Comparison of ENCODE assay signal across 9 cellular contexts in genomic region chr10:133274751-133275682, GRCh38. TPM values are rescaled to one million over a fixed set of nuclear protein-coding genes. Genes with fewer than 3 reads are reported as not detected.
DNase-seq lines count a peak whose midpoint lies in the region; ATAC-seq and TF ChIP-seq lines count a peak whose summit lies in the region.
"Had no signal": no experiment of that assay in that cellular context is flagged by ENCODE, and none has a peak within 500 bp of the region (broad histone marks: within the 10 kb centered on the region; RNA-seq: fewer than 3 reads in every experiment).

No MANE protein-coding gene starts in this region.

- peak overlapping the region; percentile 89 for H3K4me2 ChIP-seq in PC-9

- H3K9me3 ChIP-seq in PC-9 (ENCODE audit: insufficient read depth, low read depth), result no peaks in the 10 kb centered on the region

- no peak for TF ChIP-seq CTCF in PC-9 (conservative IDR thresholded peaks at IDR 0.05)

- intact Hi-C loops in PC-9 (cut with micrococcal nuclease; ENCODE audit: unreplicated experiment), result no loop called here

- H2AFZ ChIP-seq in PC-9, result no peak overlapping the region

- DNase-seq in PC-9 (peak; percentile 54 to 68), NCI-H748 treated with DMSO at 0.1 percent for 48 hours (lab: John Stamatoyannopoulos, UW) (no peak), Ammon's horn (ENCODE audit: low spot score) (no peak), GM03348 (ENCODE audit: low spot score) (no peak)
- DNase-seq in activated effector memory CD4-positive, alpha-beta T cell treated with anti-CD3 and anti-CD28 coated beads, Interleukin-2, amount 50 U/mL, for 16 hours, result peak; percentile 94

- H3K79me2 ChIP-seq in PC-9 (ENCODE audit: low read depth), result 0 out of 2 replicates have a peak, but pooled peaks cover 5% of the 10 kb centered on the region

- H3K4me3 ChIP-seq in PC-9, result peak overlapping the region; percentile 58
- H3K4me3 ChIP-seq in rectal smooth muscle tissue (ENCODE audit: low read length), result peak overlapping the region; percentile 59

- H3K36me3 ChIP-seq in PC-9 (ENCODE audit: low read depth) (no peaks in the 10 kb centered on the region), rectal smooth muscle tissue (ENCODE audit: control insufficient read depth, insufficient read depth, low read length) (peaks cover under 1% of the 10 kb centered on the region)

- BruUV-seq in PC-9 (replicated peaks; lab: Mats Ljungman, UMichigan), result no TSS peak

- H3K9me2 ChIP-seq in PC-9 (ENCODE audit: insufficient read depth), result no peaks in the 10 kb centered on the region

- peaks cover 38% of the 10 kb centered on the region for H3K4me1 ChIP-seq in PC-9 (replicated peaks; ENCODE audit: insufficient read depth)
- H3K4me1 ChIP-seq in rectal smooth muscle tissue (ENCODE audit: control insufficient read depth, insufficient read depth, low read length), result no peaks in the 10 kb centered on the region

- no peak overlapping the region for H3K9ac ChIP-seq in rectal smooth muscle tissue (ENCODE audit: low read length)

- H3K27ac ChIP-seq in PC-9 (peak overlapping the region; percentile 89), rectal smooth muscle tissue (ENCODE audit: low read depth, low read length) (no peak overlapping the region)

- no peaks in the 10 kb centered on the region for H4K20me1 ChIP-seq in PC-9 (ENCODE audit: insufficient read depth)

- CTCF ChIA-PET in PC-9 (lab: Charles Lee), result no interaction called here

- H3K27me3 ChIP-seq in PC-9 (ENCODE audit: insufficient read depth, low read depth) (no peaks in the 10 kb centered on the region), rectal smooth muscle tissue (ENCODE audit: control insufficient read depth, insufficient read depth, low read length) (peaks cover 11% of the 10 kb centered on the region)

- ATAC-seq in GM18520 (IDR thresholded peaks at IDR 0.05; ENCODE audit: unreplicated experiment) (peak; percentile 34), HG02840 (IDR thresholded peaks at IDR 0.05; ENCODE audit: low FRiP score, unreplicated experiment) (peak; percentile 52)

- peaks cover 29% of the 10 kb centered on the region for H3F3A ChIP-seq in PC-9 (ENCODE audit: insufficient read depth, low read depth)

- POLR2A ChIA-PET in PC-9 (lab: Charles Lee; ENCODE audit: unreplicated experiment), result interaction anchor here (0.9 kb wide), 1 partner anchor 16 kb away, joined by 10 read pairs; no protein-coding TSS in a partner anchor

RNA-seq across cellular contexts. Expression of gene ADAM8, which starts 1.7 kb away (rescaled TPM):
- 18.3 and 31.5 TPM in 2 replicates for total RNA-seq in PC-9 (2021)

RNA-seq across cellular contexts. Expression of gene TUBGCP2, which starts 33.7 kb away (rescaled TPM):
- total RNA-seq in PC-9 (2021), result 40.7 and 52.8 TPM in 2 replicates

RNA-seq across cellular contexts. Expression of gene ZNF511, which starts 33.7 kb away (rescaled TPM):
- total RNA-seq in PC-9 (2021), result 40.1 and 44.7 TPM in 2 replicates

RNA-seq across cellular contexts. Expression of gene VENTX, which starts 37.4 kb away (rescaled TPM):
- not detected in 2 replicates for total RNA-seq in PC-9 (2021)
- total RNA-seq: T-helper 2 cell treated with Interferon-gamma antibody and Interleukin-4, amounts not matched to agents 100 ng/mL and 5 ng/mL, for 36 hours had no signal

RNA-seq across cellular contexts. Expression of gene UTF1, which starts 45.0 kb away (rescaled TPM):
- not detected in 2 replicates for total RNA-seq in PC-9 (2021)
- total RNA-seq: T-helper 2 cell treated with Interferon-gamma antibody and Interleukin-4, amounts not matched to agents 100 ng/mL and 5 ng/mL, for 36 hours had no signal

Comparison
In these comparisons a context has a peak if more than half of its experiments do, and no peak if none do; other contexts are left out.
1. DNase-seq: peak in PC-9 (2 of 2) and activated effector memory CD4-positive, alpha-beta T cell treated with anti-CD3 and anti-CD28 coated beads, Interleukin-2, amount 50 U/mL, for 16 hours (single experiment); none in NCI-H748 treated with DMSO at 0.1 percent for 48 hours (single experiment), Ammon's horn (single experiment) and GM03348 (single experiment).